Comparison of ENCODE assay signal across 28 cellular contexts in genomic region chr2:101684313-101684712, GRCh38.
"Had no signal": no experiment of that assay in that cellular context is flagged by ENCODE, and none has a peak within 500 bp of the region (broad histone marks: within the 10 kb centered on the region; RNA-seq: fewer than 3 reads in every experiment).

No MANE protein-coding gene starts in this region.

- H3K9me3 Mint-ChIP-seq: dendritic cell treated with granulocyte-macrophage colony-stimulating factor and Interleukin-4, amounts not matched to agents 40 ng/mL and 50 ng/mL, for 4 days; effector memory CD8-positive, alpha-beta T cell; endodermal cell had no signal

- H3K4me3 Mint-ChIP-seq: dendritic cell treated with granulocyte-macrophage colony-stimulating factor and Interleukin-4, amounts not matched to agents 40 ng/mL and 50 ng/mL, for 4 days; effector memory CD8-positive, alpha-beta T cell; endodermal cell; mesothelial cell of epicardium had no signal

- ATAC-seq: effector memory CD8-positive, alpha-beta T cell; esophagus mucosa; gastrocnemius medialis; heart right ventricle; left cardiac atrium; left lung; left ventricle myocardium superior; mucosa of descending colon had no signal

- DNase-seq: colonic mucosa; cortex of kidney; effector CD8-positive, alpha-beta T cell; effector memory CD8-positive, alpha-beta T cell; endodermal cell; erythroblast; esophagus squamous epithelium; foreskin fibroblast; foreskin melanocyte; gastrocnemius medialis; glutamatergic neuron; head of caudate nucleus; heart right ventricle; hippocampal formation; left cardiac atrium; left lung; left ventricle myocardium superior; mammary epithelial cell; mesenchymal stem cell; mucosa of descending colon had no signal

- H3K4me3 ChIP-seq: colonic mucosa, esophagus squamous epithelium, gastrocnemius medialis, heart right ventricle, left lung, lung, mucosa of descending colon had no signal

- H3K36me3 ChIP-seq: colonic mucosa, esophagus squamous epithelium, gastrocnemius medialis, heart right ventricle, left lung had no signal

- H3K4me1 Mint-ChIP-seq: endodermal cell had no signal

- H3K4me1 ChIP-seq: colonic mucosa, esophagus squamous epithelium, gastrocnemius medialis, heart right ventricle, left lung had no signal

- H3K9me3 ChIP-seq: colonic mucosa, esophagus squamous epithelium, gastrocnemius medialis, heart right ventricle, left lung, mucosa of descending colon had no signal

- H3K36me3 Mint-ChIP-seq: mesothelial cell of epicardium had no signal

- H3K27me3 ChIP-seq: colonic mucosa, esophagus squamous epithelium, gastrocnemius medialis, heart right ventricle, left lung had no signal

- H3K27ac ChIP-seq: colonic mucosa, epithelial cell of prostate, esophagus squamous epithelium, gastrocnemius medialis, heart right ventricle, left lung had no signal

- FAIRE-seq: endometrium, islet of Langerhans, keratinocyte had no signal

- H3K27ac Mint-ChIP-seq: dendritic cell treated with granulocyte-macrophage colony-stimulating factor and Interleukin-4, amounts not matched to agents 40 ng/mL and 50 ng/mL, for 4 days; effector memory CD8-positive, alpha-beta T cell; endodermal cell; mesothelial cell of epicardium had no signal

- H3K27me3 Mint-ChIP-seq: dendritic cell treated with granulocyte-macrophage colony-stimulating factor and Interleukin-4, amounts not matched to agents 40 ng/mL and 50 ng/mL, for 4 days; effector memory CD8-positive, alpha-beta T cell had no signal
